Comparison of ENCODE assay signal across 28 cellular contexts in genomic region chr10:5678397-5678983, GRCh38.
"Had no signal": no experiment of that assay in that cellular context is flagged by ENCODE, and none has a peak within 500 bp of the region (broad histone marks: within the 10 kb centered on the region; RNA-seq: fewer than 3 reads in every experiment).

No MANE protein-coding gene starts in this region.

- H3K27me3 ChIP-seq: adrenal gland, SJSA1 had no signal

- H3K9me3 ChIP-seq: adrenal gland, SK-N-SH had no signal

- H3K9me2 ChIP-seq: SK-N-SH had no signal

- H3K4me2 ChIP-seq: SK-N-SH had no signal

- DNase-seq: activated CD4-positive, alpha-beta memory T cell treated with anti-CD3 and anti-CD28 coated beads for 36 hours; activated CD4-positive, alpha-beta T cell treated with anti-CD3 and anti-CD28 coated beads for 36 hours; activated CD4-positive, alpha-beta T cell treated with anti-CD3 and anti-CD28 coated beads, Interleukin-2, amount 50 U/mL, for 1 hour; activated CD8-positive, alpha-beta memory T cell treated with anti-CD3 and anti-CD28 coated beads, Interleukin-2, amount 50 U/mL, for 4 hours; activated gamma-delta T cell treated with Interleukin-2 at 50 U/mL for 16 hours; activated naive CD4-positive, alpha-beta T cell treated with anti-CD3 and anti-CD28 coated beads for 36 hours; activated T-cell treated with anti-CD3 and anti-CD28 coated beads for 4 hours; activated T-cell treated with anti-CD3 and anti-CD28 coated beads, Interleukin-2, amount 50 U/mL, for 4 hours; adrenal gland; caudate nucleus; cerebellar nuclear complex; Karpas-422; NCI-H1048; NCI-H1105 treated with DMSO at 0.1 percent for 48 hours; NCI-H1436; NCI-H1694; NCI-H1930; NCI-H2081 treated with DMSO at 0.1 percent for 48 hours; NCI-H226; NCI-H524 treated with DMSO at 0.1 percent for 48 hours; RPMI8226; SHP77 treated with DMSO at 0.1 percent for 48 hours; SK-N-SH had no signal

- H3K36me3 ChIP-seq: adrenal gland, SJSA1 had no signal

- H3K4me1 ChIP-seq: adrenal gland, SJSA1 had no signal

- ATAC-seq: activated CD4-positive, alpha-beta T cell treated with anti-CD3 and anti-CD28 coated beads for 36 hours; activated naive CD4-positive, alpha-beta T cell treated with anti-CD3 and anti-CD28 coated beads, Interleukin-2, amount 50 U/mL, for 72 hours; activated T-cell treated with anti-CD3 and anti-CD28 coated beads, Interleukin-2, amount 50 U/mL, for 4 hours; Panc1 had no signal

- H3K9ac ChIP-seq: SK-N-SH had no signal

- FAIRE-seq: bronchial epithelial cell, TTC549 had no signal

- H3K27ac ChIP-seq: adrenal gland, SJSA1 had no signal

- H3K4me3 ChIP-seq: adrenal gland, SJSA1 had no signal
